8 cellular contexts compared by ENCODE assay signal in genomic region chr11:62444835-62445234, GRCh38. TPM values are rescaled to one million over a fixed set of nuclear protein-coding genes. Genes with fewer than 3 reads are reported as not detected.
DNase-seq lines count a peak whose midpoint lies in the region; ATAC-seq and TF ChIP-seq lines count a peak whose summit lies in the region.

No MANE protein-coding gene starts in this region.

- TF ChIP-seq POLR2A in right lobe of liver (IDR thresholded peaks at IDR 0.05) = no peak
- TF ChIP-seq POLR2A in thyroid gland (IDR thresholded peaks at IDR 0.05) = no peak

- H3K4me3 Mint-ChIP-seq in activated CD4-positive, alpha-beta T cell treated with anti-CD3 and anti-CD28 coated beads, Interleukin-2, amount 10 ng/mL, durations not matched to agents 7 days and 5 days = peak overlapping the region; percentile 63
- H3K4me3 Mint-ChIP-seq in endothelial cell (ENCODE audit: unreplicated experiment) = no peak overlapping the region

- intact Hi-C loops in ascending aorta (cut with DNase I) (loop anchor here (2.0 to 5.0 kb wide), 2 partner anchors 62 to 100 kb away; no protein-coding TSS in a partner anchor), right lobe of liver (cut with DNase I) (no loop called here), thyroid gland (cut with DNase I) (no loop called here)

- peak; percentile 21 to 50 (median 42) for ATAC-seq in right lobe of liver

- CTCF ChIA-PET in activated CD4-positive, alpha-beta T cell treated with anti-CD3 and anti-CD28 coated beads, Interleukin-2, amount 10 ng/mL, durations not matched to agents 7 days and 5 days (lab: Charles Lee) = interaction anchor here (0.6 to 1.7 kb wide), 6 partner anchors 9 to 98 kb away, joined by 3 to 8 read pairs (median 4); no protein-coding TSS in a partner anchor

- peak overlapping the region; percentile 88 to 98 for H3K27ac ChIP-seq in ascending aorta
- peak overlapping the region; percentile 1 to 9 (median 7) for H3K27ac ChIP-seq in right lobe of liver
- peak overlapping the region; percentile 38 to 73 (median 64) for H3K27ac ChIP-seq in thyroid gland

- H3K27me3 ChIP-seq in ascending aorta = no peaks in the 10 kb centered on the region
- no peaks in the 10 kb centered on the region for H3K27me3 ChIP-seq in right lobe of liver
- no peaks in the 10 kb centered on the region for H3K27me3 ChIP-seq in thyroid gland

- TF ChIP-seq CTCF in ascending aorta (IDR thresholded peaks at IDR 0.05) (no peak), right lobe of liver (IDR thresholded peaks at IDR 0.05) (no peak), thyroid gland (IDR thresholded peaks at IDR 0.05) (no peak), endothelial cell (IDR thresholded peaks at IDR 0.05; ENCODE audit: unreplicated experiment) (no peak)

- no peaks in the 10 kb centered on the region for H3K9me3 Mint-ChIP-seq in activated CD4-positive, alpha-beta T cell treated with anti-CD3 and anti-CD28 coated beads, Interleukin-2, amount 10 ng/mL, durations not matched to agents 7 days and 5 days
- H3K9me3 Mint-ChIP-seq in endothelial cell (ENCODE audit: unreplicated experiment) = peaks cover 5% of the 10 kb centered on the region

- DNase-seq in activated CD4-positive, alpha-beta T cell treated with anti-CD3 and anti-CD28 coated beads, Interleukin-2, amount 10 ng/mL, durations not matched to agents 7 days and 5 days = no peak
- no peak for DNase-seq in activated CD4-positive, alpha-beta T cell treated with anti-CD3 and anti-CD28 coated beads for 48 hours
- DNase-seq in ascending aorta (ENCODE audit: low spot score in 2 of 2) (no peak), right lobe of liver (peak in 1 of 3 donors; percentile 36), thyroid gland (no peak), endothelial cell (ENCODE audit: low spot score) (no peak), NCI-H2107 treated with DMSO at 0.1 percent for 48 hours (lab: John Stamatoyannopoulos, UW; ENCODE audit: unreplicated experiment) (no peak), HuH-7.5 (ENCODE audit: low spot score) (no peak)

- peaks cover 12% of the 10 kb centered on the region for H3K27me3 Mint-ChIP-seq in activated CD4-positive, alpha-beta T cell treated with anti-CD3 and anti-CD28 coated beads, Interleukin-2, amount 10 ng/mL, durations not matched to agents 7 days and 5 days
- peaks cover 16% of the 10 kb centered on the region for H3K27me3 Mint-ChIP-seq in endothelial cell (ENCODE audit: unreplicated experiment)

- peaks cover 6 to 35% of the 10 kb centered on the region in 2 donors for H3K4me1 ChIP-seq in ascending aorta
- H3K4me1 ChIP-seq in right lobe of liver = peaks cover 0 to 24% (median 12%) of the 10 kb centered on the region in 4 donors
- H3K4me1 ChIP-seq in thyroid gland = peaks cover 17 to 43% of the 10 kb centered on the region in 2 donors

- H3K4me3 ChIP-seq in ascending aorta = peak overlapping the region; percentile 48 to 60
- H3K4me3 ChIP-seq in right lobe of liver = peak overlapping the region in 1 of 3 donors; percentile 31
- no peak overlapping the region for H3K4me3 ChIP-seq in thyroid gland (replicated peaks in 1 of 3)

- H3K36me3 ChIP-seq in ascending aorta = no peaks in the 10 kb centered on the region
- H3K36me3 ChIP-seq in right lobe of liver = no peaks in the 10 kb centered on the region
- no peaks in the 10 kb centered on the region for H3K36me3 ChIP-seq in thyroid gland

- POLR2A ChIA-PET in activated CD4-positive, alpha-beta T cell treated with anti-CD3 and anti-CD28 coated beads, Interleukin-2, amount 10 ng/mL, durations not matched to agents 7 days and 5 days (lab: Charles Lee) = no interaction called here

- no peaks in the 10 kb centered on the region for H3K36me3 Mint-ChIP-seq in activated CD4-positive, alpha-beta T cell treated with anti-CD3 and anti-CD28 coated beads, Interleukin-2, amount 10 ng/mL, durations not matched to agents 7 days and 5 days (ENCODE audit: low read depth)
- H3K36me3 Mint-ChIP-seq in endothelial cell (ENCODE audit: low read depth, unreplicated experiment) = no peaks in the 10 kb centered on the region

- peaks cover 10% of the 10 kb centered on the region for H3K4me1 Mint-ChIP-seq in activated CD4-positive, alpha-beta T cell treated with anti-CD3 and anti-CD28 coated beads, Interleukin-2, amount 10 ng/mL, durations not matched to agents 7 days and 5 days
- peaks cover 17% of the 10 kb centered on the region for H3K4me1 Mint-ChIP-seq in endothelial cell (ENCODE audit: unreplicated experiment)

- no peaks in the 10 kb centered on the region for H3K9me3 ChIP-seq in ascending aorta
- no peaks in the 10 kb centered on the region for H3K9me3 ChIP-seq in right lobe of liver
- H3K9me3 ChIP-seq in thyroid gland = no peaks in the 10 kb centered on the region

- 21% methylated on average over 8 of the region's 9 CpGs for WGBS in right lobe of liver (ENCODE audit: insufficient coverage, low coverage, low lambda C conversion rate, missing lambda C conversion rate)
- WGBS in thyroid gland, 2 donors = 37 to 63% methylated on average over 9 of the region's 9 CpGs

- H3K27ac Mint-ChIP-seq in activated CD4-positive, alpha-beta T cell treated with anti-CD3 and anti-CD28 coated beads, Interleukin-2, amount 10 ng/mL, durations not matched to agents 7 days and 5 days = no peak overlapping the region
- H3K27ac Mint-ChIP-seq in endothelial cell (ENCODE audit: unreplicated experiment) = no peak overlapping the region

RNA-seq across cellular contexts. Expression of gene SCGB1A1, which starts 26.0 kb away (rescaled TPM):
- total RNA-seq in activated CD4-positive, alpha-beta T cell treated with anti-CD3 and anti-CD28 coated beads, Interleukin-2, amount 10 ng/mL, durations not matched to agents 7 days and 5 days = not detected
- not detected for total RNA-seq in ascending aorta
- total RNA-seq in right lobe of liver = not detected
- total RNA-seq in thyroid gland = not detected
- 0.72 TPM for total RNA-seq in endothelial cell (ENCODE audit: unreplicated experiment)

Comparison
In these comparisons a context has a peak if more than half of its experiments do, and no peak if none do; other contexts are left out.
1. H3K27ac ChIP-seq: peak in every context shown above with its lines; median percentile 93 in ascending aorta; 64 in thyroid gland; 7 in right lobe of liver.
2. H3K4me3 ChIP-seq: peak in ascending aorta (2 of 2); none in thyroid gland (0 of 3).